In genomic region chr22:48893288-48894063, GRCh38 we compare ENCODE assay signal across 18 cellular contexts.
A peak's percentile ranks its signal among the peaks of the same experiment; 100 is the strongest.
DNase-seq lines count a peak whose midpoint lies in the region; ATAC-seq, FAIRE-seq and TF ChIP-seq lines count a peak whose summit lies in the region.
"Had no signal": no experiment of that assay in that cellular context is flagged by ENCODE, and none has a peak within 500 bp of the region (broad histone marks: within the 10 kb centered on the region; RNA-seq: fewer than 3 reads in every experiment).

No MANE protein-coding gene starts in this region.

- H3K27me3 ChIP-seq in right atrium auricular region (no peaks in the 10 kb centered on the region), HepG2 (ENCODE audit: control insufficient read depth in 1 of 2, insufficient read depth in 2 of 2, low read length in 2 of 2) (peaks cover 1 to 72% of the 10 kb centered on the region in 2 experiments; a peak in 3 of 5 replicates), aorta (ENCODE audit: control insufficient read depth in 1 of 2, insufficient read depth in 2 of 2, low read length in 1 of 2) (no peaks in the 10 kb centered on the region)
- H3K27me3 ChIP-seq: Peyer's patch had no signal

- CTCF ChIA-PET in OCI-LY7 (lab: Charles Lee; ENCODE audit: unreplicated experiment) (no interaction called here), HepG2 (lab: Yijun Ruan, JAX; ENCODE audit: low intra/inter-chr PET ratio, low total read pairs) (no interaction called here)

- H4K20me1 ChIP-seq in OCI-LY7 (ENCODE audit: insufficient read depth, low read length) (no peaks in the 10 kb centered on the region), HepG2 (ENCODE audit: insufficient read depth, low read length) (no peaks in the 10 kb centered on the region)

- TF ChIP-seq POLR2A in HepG2 (IDR thresholded peaks at IDR 0.05; ENCODE audit: insufficient read depth in 1 of 2, low read depth in 2 of 2, low read length in 2 of 2) = no peak

- H3K9me3 ChIP-seq in right atrium auricular region (peaks cover 0 to 6% of the 10 kb centered on the region in 2 donors), OCI-LY7 (ENCODE audit: low read length) (no peaks in the 10 kb centered on the region), HepG2 (ENCODE audit: low read length) (no peaks in the 10 kb centered on the region), aorta (ENCODE audit: control insufficient read depth, low read length) (peaks cover 1% of the 10 kb centered on the region)
- H3K9me3 ChIP-seq: HAP-1, Peyer's patch had no signal

- H3K4me2 ChIP-seq in OCI-LY7 (ENCODE audit: low read length) (no peak overlapping the region), HepG2 (ENCODE audit: low read depth, low read length) (no peak overlapping the region)

- ATAC-seq in left ventricle myocardium superior (no peak), HepG2 (peak; percentile 37; the same call in 2 of the 3 replicates), GM19035 (IDR thresholded peaks at IDR 0.05; ENCODE audit: unreplicated experiment) (no peak), aorta (ENCODE audit: low FRiP score) (no peak)

- DNase-seq in right atrium auricular region (ENCODE audit: low spot score) (peak; percentile 49), left ventricle myocardium superior (no peak), OCI-LY7 (ENCODE audit: low spot score) (peak; percentile 3), HepG2 (ENCODE audit: low spot score) (no peak), GOT3 (lab: John Stamatoyannopoulos, UW) (no peak), aorta (no peak)
- DNase-seq: ACHN, AML-193, NCI-H1092, NCI-H2107, NCI-H2227 treated with DMSO at 0.1 percent for 48 hours, NCI-H524 treated with DMSO at 0.1 percent for 48 hours, SHP77 had no signal

- H3K36me3 ChIP-seq in right atrium auricular region (no peaks in the 10 kb centered on the region), OCI-LY7 (ENCODE audit: insufficient read depth, low read length) (no peaks in the 10 kb centered on the region), HepG2 (replicated peaks in 1 of 2; ENCODE audit: control insufficient read depth in 1 of 2, insufficient read depth in 2 of 2, low read length in 2 of 2) (no peaks in the 10 kb centered on the region), aorta (ENCODE audit: control insufficient read depth in 1 of 2, insufficient read depth in 2 of 2, low read length in 1 of 2) (no peaks in the 10 kb centered on the region)
- H3K36me3 ChIP-seq: HAP-1, Peyer's patch had no signal

- H3K27ac ChIP-seq in right atrium auricular region (no peak overlapping the region), OCI-LY7 (ENCODE audit: low read depth, low read length, poor library complexity, severe bottlenecking) (no peak overlapping the region), HepG2 (ENCODE audit: extremely low read length, insufficient read depth, low read length) (no peak overlapping the region), temporal lobe (ENCODE audit: low read depth, low read length) (peak overlapping the region; percentile 19), aorta (ENCODE audit: low read depth in 1 of 2, low read length in 2 of 2) (no peak overlapping the region)
- H3K27ac ChIP-seq: Peyer's patch had no signal

- TF ChIP-seq CTCF in right atrium auricular region (IDR thresholded peaks at IDR 0.05) = no peak
- no peak for TF ChIP-seq CTCF in OCI-LY7 (conservative IDR thresholded peaks at IDR 0.05; ENCODE audit: low read length)
- TF ChIP-seq CTCF in HepG2 (CRISPR knock-in tag; IDR thresholded peaks at IDR 0.05) = no peak

- no peak for FAIRE-seq in HepG2 (lab: Jason Lieb, UNC)
- FAIRE-seq: GM12892 had no signal

- 31% methylated on average over 11 of the region's 16 CpGs for WGBS in HepG2 (ENCODE audit: low lambda C conversion rate)
- WGBS in aorta, 2 donors = 90 to 92% methylated on average over 14 to 16 of the region's 16 CpGs

- no peaks in the 10 kb centered on the region for H3K79me2 ChIP-seq in OCI-LY7 (ENCODE audit: insufficient read depth, low read depth, low read length)
- no peaks in the 10 kb centered on the region for H3K79me2 ChIP-seq in HepG2 (ENCODE audit: insufficient read depth, low read length)

- intact Hi-C loops in left ventricle myocardium superior (cut with micrococcal nuclease) (no loop called here), OCI-LY7 (cut with micrococcal nuclease; ENCODE audit: unreplicated experiment) (no loop called here), HepG2 (cut with micrococcal nuclease; ENCODE audit: unreplicated experiment) (no loop called here), aorta (cut with DNase I) (no loop called here)

- H3K9ac ChIP-seq in HepG2 (ENCODE audit: insufficient read depth, low read depth, low read length) = no peak overlapping the region

- no peak overlapping the region for H3K4me3 ChIP-seq in right atrium auricular region
- H3K4me3 ChIP-seq in OCI-LY7 (ENCODE audit: low read depth, low read length, poor library complexity, severe bottlenecking) = no peak overlapping the region
- no peak overlapping the region for H3K4me3 ChIP-seq in HepG2 (replicated peaks in 1 of 3; ENCODE audit: insufficient read depth in 1 of 3, low read depth in 2 of 3, low read length in 3 of 3)
- no peak overlapping the region for H3K4me3 ChIP-seq in aorta (ENCODE audit: low read length in 2 of 2)
- H3K4me3 ChIP-seq: HAP-1, Peyer's patch had no signal

- POLR2A ChIA-PET in OCI-LY7 (lab: Charles Lee) (no interaction called here), HepG2 (lab: Yijun Ruan, JAX) (no interaction called here)

- no peak for TF ChIP-seq RAD21 in HepG2 (CRISPR knock-in tag; IDR thresholded peaks at IDR 0.05)

- BruUV-seq in OCI-LY7 (replicated peaks; lab: Mats Ljungman, UMichigan) = no TSS peak
- no TSS peak for BruUV-seq in HepG2 (replicated peaks; lab: Mats Ljungman, UMichigan)

- TF ChIP-seq EP300 in HepG2 (IDR thresholded peaks at IDR 0.05; ENCODE audit: low read depth in 2 of 2, low read length in 2 of 2) = no peak
- TF ChIP-seq EP300 in HepG2 (CRISPR knock-in tag; IDR thresholded peaks at IDR 0.05; ENCODE audit: borderline replicate concordance) = no peak

- H3K9me2 ChIP-seq in OCI-LY7 (ENCODE audit: insufficient read depth, low read length) = no peaks in the 10 kb centered on the region

- in situ Hi-C loops in HepG2 (cut with HindIII; ENCODE audit: extremely low pct_ligation_motif_present, low pct_unique_long_range_greater_than_20kb) = no loop called here

- no peaks in the 10 kb centered on the region for H3K4me1 ChIP-seq in right atrium auricular region
- no peaks in the 10 kb centered on the region for H3K4me1 ChIP-seq in OCI-LY7 (ENCODE audit: insufficient read depth, low read length, poor library complexity, severe bottlenecking)
- H3K4me1 ChIP-seq in HepG2 (ENCODE audit: insufficient read depth, low read length) = no peaks in the 10 kb centered on the region
- H3K4me1 ChIP-seq in aorta (ENCODE audit: control insufficient read depth in 1 of 2, insufficient read depth in 2 of 2, low read length in 2 of 2) = no peaks in the 10 kb centered on the region
- H3K4me1 ChIP-seq: HAP-1, Peyer's patch had no signal

- H2AFZ ChIP-seq in OCI-LY7 (ENCODE audit: low read length) (no peak overlapping the region), HepG2 (ENCODE audit: low read length) (no peak overlapping the region)

TF ChIP-seq in HepG2, 621 proteins besides CTCF, POLR2A, EP300 and RAD21:
- no peak for TF ChIP-seq ZNF354B (CRISPR knock-in tag; IDR thresholded peaks at IDR 0.05)
- no peak for TF ChIP-seq ZNF496 (CRISPR knock-in tag; IDR thresholded peaks at IDR 0.05; ENCODE audit: insufficient replicate concordance)
- no peak for TF ChIP-seq ZUFSP (CRISPR knock-in tag; IDR thresholded peaks at IDR 0.05; ENCODE audit: borderline replicate concordance)
- TF ChIP-seq ZNF256 (CRISPR knock-in tag; conservative IDR thresholded peaks at IDR 0.05) = no peak
- TF ChIP-seq PAF1 (CRISPR knock-in tag; IDR thresholded peaks at IDR 0.05) = no peak
- no peak for TF ChIP-seq ZNF180 (CRISPR knock-in tag; IDR thresholded peaks at IDR 0.05; ENCODE audit: borderline replicate concordance, low read depth)
- TF ChIP-seq, protein P1, sequence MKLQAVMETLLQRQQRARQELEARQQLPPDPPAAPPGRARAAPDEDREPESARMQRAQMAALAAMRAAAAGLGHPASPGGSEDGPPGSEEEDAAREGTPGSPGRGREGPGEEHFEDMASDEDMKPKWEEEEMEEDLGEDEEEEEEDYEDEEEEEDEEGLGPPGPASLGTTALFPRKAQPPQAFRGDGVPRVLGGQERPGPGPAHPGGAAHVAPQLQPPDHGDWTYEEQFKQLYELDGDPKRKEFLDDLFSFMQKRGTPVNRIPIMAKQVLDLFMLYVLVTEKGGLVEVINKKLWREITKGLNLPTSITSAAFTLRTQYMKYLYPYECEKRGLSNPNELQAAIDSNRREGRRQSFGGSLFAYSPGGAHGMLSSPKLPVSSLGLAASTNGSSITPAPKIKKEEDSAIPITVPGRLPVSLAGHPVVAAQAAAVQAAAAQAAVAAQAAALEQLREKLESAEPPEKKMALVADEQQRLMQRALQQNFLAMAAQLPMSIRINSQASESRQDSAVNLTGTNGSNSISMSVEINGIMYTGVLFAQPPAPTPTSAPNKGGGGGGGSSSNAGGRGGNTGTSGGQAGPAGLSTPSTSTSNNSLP (IDR thresholded peaks at IDR 0.05; ENCODE audit: low read depth, low read length) = no peak
- TF ChIP-seq NCOA1 (CRISPR knock-in tag; IDR thresholded peaks at IDR 0.05) = no peak
- no peak for TF ChIP-seq PLRG1 (conservative IDR thresholded peaks at IDR 0.05)
- TF ChIP-seq SYNCRIP (IDR thresholded peaks at IDR 0.05; ENCODE audit: insufficient read depth, low read depth, low read length) = no peak
TF ChIP-seq in HepG2: peak in this region for 0.

Comparison
In these comparisons a context has a peak if more than half of its experiments do, and no peak if none do; other contexts are left out.
1. DNase-seq: peak in right atrium auricular region (single experiment) and OCI-LY7 (single experiment); none in left ventricle myocardium superior (single experiment), HepG2 (single experiment), GOT3 (single experiment) and aorta (0 of 2).